ENCODE assay signal across 21 cellular contexts in the genomic region with DNA sequence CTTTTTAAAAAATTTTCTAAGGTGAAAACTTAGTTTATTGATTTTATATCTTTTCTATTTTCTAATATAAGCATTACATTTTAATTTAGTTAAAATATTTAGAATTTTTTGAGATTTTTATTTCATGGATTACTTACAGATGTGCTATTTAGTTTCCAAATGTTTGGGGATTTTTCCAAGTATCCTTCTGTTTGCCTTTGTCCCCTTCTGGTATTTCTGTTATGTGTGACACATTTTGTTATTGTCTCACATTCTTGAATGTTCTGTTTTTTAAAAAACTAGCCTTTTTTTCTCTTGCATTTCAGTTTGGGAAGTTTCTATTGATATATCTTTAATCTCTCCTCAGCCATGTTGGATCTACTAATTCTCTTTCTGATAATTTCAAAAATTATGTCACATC.
"Had no signal": no experiment of that assay in that cellular context is flagged by ENCODE, and none has a peak within 500 bp of the region (broad histone marks: within the 10 kb centered on the region; RNA-seq: fewer than 3 reads in every experiment).

No MANE protein-coding gene starts in this region.

- H3K4me1 ChIP-seq: lower lobe of right lung, prostate gland, right atrium auricular region, transverse colon, upper lobe of right lung, uterus had no signal

- H3K27me3 ChIP-seq: right atrium auricular region, transverse colon, upper lobe of right lung, uterus had no signal

- DNase-seq: dermis blood vessel endothelial cell; effector memory CD8-positive, alpha-beta T cell; hypothalamus; immature natural killer cell; islet precursor cell; left ventricle myocardium superior; lower lobe of right lung; naive thymus-derived CD8-positive, alpha-beta T cell; nephron progenitor cell; nucleus accumbens; stimulated activated CD4-positive, alpha-beta T cell treated with anti-CD3 and anti-CD28 coated beads, Interleukin-2, amount 100 ng/mL, for 24 hours; stimulated activated CD4-positive, alpha-beta T cell treated with anti-CD3 and anti-CD28 coated beads, Interleukin-4, amount 100 ng/mL, for 4 hours; transverse colon; upper lobe of right lung; uterus had no signal

- H3K4me3 ChIP-seq: coronary artery, lower lobe of right lung, prostate gland, right atrium auricular region, transverse colon, upper lobe of right lung, uterus had no signal

- H3K9me3 ChIP-seq: lower lobe of right lung, prostate gland, transverse colon, upper lobe of right lung, uterus had no signal

- H3K27ac ChIP-seq: coronary artery, epithelial cell of prostate, lower lobe of right lung, prostate gland, right atrium auricular region, transverse colon, upper lobe of right lung, uterus had no signal

- ATAC-seq: effector memory CD8-positive, alpha-beta T cell; esophagus mucosa; left ventricle myocardium superior; lower lobe of right lung; naive thymus-derived CD8-positive, alpha-beta T cell; sciatic nerve; upper lobe of right lung had no signal

- H3K36me3 ChIP-seq: lower lobe of right lung, prostate gland, right atrium auricular region, transverse colon, upper lobe of right lung, uterus had no signal
